In the genomic region with DNA sequence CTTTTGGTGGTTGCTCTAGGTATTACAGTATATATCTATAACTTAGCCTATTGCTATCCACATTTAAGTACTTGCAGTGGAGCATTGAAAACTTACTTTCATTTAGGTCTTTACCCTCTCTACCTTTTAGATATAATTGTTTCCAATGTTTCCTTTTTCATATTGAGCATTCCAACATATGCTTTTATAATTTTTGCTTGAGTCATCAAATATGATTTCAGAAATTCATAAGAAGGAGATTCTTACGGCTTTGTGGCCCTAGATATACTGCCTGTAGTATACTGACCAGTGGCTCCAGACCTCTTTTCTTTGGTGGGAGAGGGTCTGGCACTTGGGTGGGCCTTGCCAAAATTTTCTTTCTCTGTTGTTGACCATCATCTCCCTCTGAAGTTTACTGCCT, we compare ENCODE assay signal across 31 cellular contexts.
"Had no signal": no experiment of that assay in that cellular context is flagged by ENCODE, and none has a peak within 500 bp of the region (broad histone marks: within the 10 kb centered on the region; RNA-seq: fewer than 3 reads in every experiment).

No MANE protein-coding gene starts in this region.

- H3K4me3 Mint-ChIP-seq: naive thymus-derived CD8-positive, alpha-beta T cell; nephron; neural crest cell; stimulated activated naive B cell treated with anti-CD40 and anti-IgM and Interleukin-4, amounts not matched to agents 10 μg/mL and 1 μg/mL and 100 μg/mL, for 72 hours had no signal

- H3K36me3 ChIP-seq: lower lobe of right lung, prostate gland had no signal

- H3K4me1 Mint-ChIP-seq: naive thymus-derived CD8-positive, alpha-beta T cell; nephron; neural crest cell; stimulated activated naive B cell treated with anti-CD40 and anti-IgM and Interleukin-4, amounts not matched to agents 10 μg/mL and 1 μg/mL and 100 μg/mL, for 72 hours had no signal

- H3K4me2 ChIP-seq: smooth muscle cell had no signal

- H3K27ac Mint-ChIP-seq: naive thymus-derived CD8-positive, alpha-beta T cell; nephron; stimulated activated naive B cell treated with anti-CD40 and anti-IgM and Interleukin-4, amounts not matched to agents 10 μg/mL and 1 μg/mL and 100 μg/mL, for 72 hours had no signal

- H3K9me3 ChIP-seq: pancreas, prostate gland, testis, thyroid gland had no signal

- H3K4me3 ChIP-seq: lower lobe of right lung, pancreas, prostate gland, smooth muscle cell, stomach, testis, thyroid gland, transverse colon, upper lobe of left lung, vagina had no signal

- H3K27ac ChIP-seq: lower lobe of right lung, pancreas, prostate gland, stomach, testis, thyroid gland, transverse colon, upper lobe of left lung, vagina had no signal

- H3K27me3 ChIP-seq: pancreas, stomach, testis, thyroid gland, transverse colon, upper lobe of left lung, vagina had no signal

- H3K4me1 ChIP-seq: lower lobe of right lung, pancreas, prostate gland, stomach, testis, thyroid gland, transverse colon, upper lobe of left lung, vagina had no signal

- DNase-seq: hippocampal formation; kidney glomerular epithelial cell; left cardiac atrium; left ventricle myocardium superior; lower lobe of right lung; mammary epithelial cell; mesenchymal stem cell; naive thymus-derived CD8-positive, alpha-beta T cell; nucleus accumbens; pancreas; posterior cingulate gyrus; retina; right cardiac atrium; stimulated activated CD4-positive, alpha-beta T cell treated with anti-CD3 and anti-CD28 coated beads, Interleukin-1b, Interleukin-23, amount 100 ng/mL, for 48 hours; stimulated activated CD4-positive, alpha-beta T cell treated with anti-CD3 and anti-CD28 coated beads, Interleukin-2, amount 100 ng/mL, for 48 hours; stimulated activated CD4-positive, alpha-beta T cell treated with anti-CD3 and anti-CD28 coated beads, Interleukin-4, amount 100 ng/mL, for 4 hours; stimulated activated CD8-positive, alpha-beta memory T cell treated with anti-CD3 and anti-CD28 coated beads, Interleukin-4, amount 100 ng/mL, for 48 hours; stimulated activated naive B cell treated with anti-CD40 and anti-IgM and Interleukin-4, amounts not matched to agents 10 μg/mL and 1 μg/mL and 100 μg/mL, for 72 hours; stimulated activated naive CD8-positive, alpha-beta T cell treated with anti-CD3 and anti-CD28 coated beads, Interleukin-15, Interleukin-2, amounts not matched to agents 100 U/mL and 50 U/mL, for 24 hours; stomach; testis; thyroid gland; transverse colon; upper lobe of left lung had no signal

- FAIRE-seq: keratinocyte, pancreas had no signal

- H3K27me3 Mint-ChIP-seq: naive thymus-derived CD8-positive, alpha-beta T cell; stimulated activated naive B cell treated with anti-CD40 and anti-IgM and Interleukin-4, amounts not matched to agents 10 μg/mL and 1 μg/mL and 100 μg/mL, for 72 hours had no signal

- ATAC-seq: left cardiac atrium; left lobe of liver; left ventricle myocardium superior; lower lobe of right lung; naive thymus-derived CD8-positive, alpha-beta T cell; pancreas; right cardiac atrium; stimulated activated naive B cell treated with anti-CD40 and anti-IgM and Interleukin-4, amounts not matched to agents 10 μg/mL and 1 μg/mL and 100 μg/mL, for 72 hours; stimulated activated naive CD8-positive, alpha-beta T cell treated with anti-CD3 and anti-CD28 coated beads, Interleukin-15, Interleukin-2, amounts not matched to agents 100 U/mL and 50 U/mL, for 24 hours had no signal
